28 cellular contexts compared by ENCODE assay signal in genomic region chr16:75192606-75193264, GRCh38. TPM values are rescaled to one million over a fixed set of nuclear protein-coding genes. Genes with fewer than 3 reads are reported as not detected.
"Had no signal": no experiment of that assay in that cellular context is flagged by ENCODE, and none has a peak within 500 bp of the region (broad histone marks: within the 10 kb centered on the region; RNA-seq: fewer than 3 reads in every experiment).

No MANE protein-coding gene starts in this region.

- DNase-seq: activated CD4-positive, alpha-beta T cell treated with anti-CD3 and anti-CD28 coated beads for 1 hour; activated CD8-positive, alpha-beta memory T cell treated with anti-CD3 and anti-CD28 coated beads for 24 hours; activated CD8-positive, alpha-beta memory T cell treated with anti-CD3 and anti-CD28 coated beads, Interleukin-2, amount 50 U/mL, for 48 hours; activated gamma-delta T cell treated with Interleukin-2 at 50 U/mL for 16 hours; activated T-cell treated with anti-CD3 and anti-CD28 coated beads, Interleukin-2, amount 50 U/mL, for 72 hours; effector memory CD4-positive, alpha-beta T cell; foreskin fibroblast; glutamatergic neuron; hypothalamus; islet precursor cell; midbrain; nephron progenitor cell; nucleus accumbens; stimulated activated naive CD8-positive, alpha-beta T cell treated with anti-CD3 and anti-CD28 coated beads, Interleukin-15, Interleukin-2, amounts not matched to agents 100 U/mL and 50 U/mL, for 24 hours; substantia nigra; T-helper 2 cell; tibial artery had no signal

- H3K9me3 ChIP-seq: adrenal gland, breast epithelium, right atrium auricular region, tibial artery had no signal

- H3K36me3 ChIP-seq: adrenal gland, breast epithelium, right atrium auricular region, tibial artery had no signal

- H3K27me3 ChIP-seq: breast epithelium, right atrium auricular region had no signal

- H3K4me3 ChIP-seq: adrenal gland, breast epithelium, right atrium auricular region, tibial artery had no signal

- H3K27ac ChIP-seq: adrenal gland, breast epithelium, right atrium auricular region, tibial artery, VCaP had no signal

- H3K4me1 ChIP-seq: adrenal gland, breast epithelium, right atrium auricular region, tibial artery had no signal

- ATAC-seq: activated naive CD4-positive, alpha-beta T cell treated with anti-CD3 and anti-CD28 coated beads, Interleukin-2, amount 50 U/mL, for 72 hours; activated T-cell treated with anti-CD3 and anti-CD28 coated beads, Interleukin-2, amount 50 U/mL, for 72 hours; stimulated activated naive CD8-positive, alpha-beta T cell treated with anti-CD3 and anti-CD28 coated beads, Interleukin-15, Interleukin-2, amounts not matched to agents 100 U/mL and 50 U/mL, for 24 hours had no signal

RNA-seq across cellular contexts. Expression of gene CTRB2, which starts 14.2 kb away (rescaled TPM):
- total RNA-seq: activated naive CD4-positive, alpha-beta T cell treated with anti-CD3 and anti-CD28 coated beads, Interleukin-2, amount 50 U/mL, for 72 hours; activated T-cell treated with anti-CD3 and anti-CD28 coated beads, Interleukin-2, amount 50 U/mL, for 72 hours; breast epithelium; cerebellum; dermis blood vessel endothelial cell; endothelial cell of umbilical vein; lung microvascular endothelial cell; right atrium auricular region had no signal
- polyA plus RNA-seq: endothelial cell of umbilical vein had no signal

RNA-seq across cellular contexts. Expression of gene CTRB1, which starts 26.1 kb away (rescaled TPM):
- total RNA-seq: activated naive CD4-positive, alpha-beta T cell treated with anti-CD3 and anti-CD28 coated beads, Interleukin-2, amount 50 U/mL, for 72 hours; activated T-cell treated with anti-CD3 and anti-CD28 coated beads, Interleukin-2, amount 50 U/mL, for 72 hours; astrocyte; breast epithelium; cerebellum; dermis blood vessel endothelial cell; endothelial cell of umbilical vein; lung microvascular endothelial cell; progenitor cell of endocrine pancreas; right atrium auricular region had no signal
- polyA plus RNA-seq: endothelial cell of umbilical vein had no signal
